Comparison of ENCODE assay signal across 18 cellular contexts in genomic region chr2:235674812-235675211, GRCh38.
A peak's percentile ranks its signal among the peaks of the same experiment; 100 is the strongest.
DNase-seq lines count a peak whose midpoint lies in the region; ATAC-seq and TF ChIP-seq lines count a peak whose summit lies in the region.
"Had no signal": no experiment of that assay in that cellular context is flagged by ENCODE, and none has a peak within 500 bp of the region (broad histone marks: within the 10 kb centered on the region; RNA-seq: fewer than 3 reads in every experiment).

No MANE protein-coding gene starts in this region.

- H3K27me3 ChIP-seq in right cardiac atrium (ENCODE audit: control insufficient read depth, insufficient read depth), result no peaks in the 10 kb centered on the region
- no peaks in the 10 kb centered on the region for H3K27me3 ChIP-seq in adrenal gland

- CTCF ChIA-PET in WTC11 (lab: Charles Lee), result interaction anchor here (0.6 to 2.5 kb wide), 3 partner anchors 35 to 91 kb away, joined by 3 to 9 read pairs (median 3); no protein-coding TSS in a partner anchor

- DNase-seq in cardiac septum (ENCODE audit: low spot score), result peak; percentile 0
- no peak for DNase-seq in right cardiac atrium
- no peak for DNase-seq in WTC11 (ENCODE audit: low spot score)
- peak; percentile 10 for DNase-seq in glutamatergic neuron
- no peak for DNase-seq in adrenal gland
- DNase-seq: C1 segment of cervical spinal cord; Calu3; CD4-positive, alpha-beta memory T cell; COR-L47; DMS53; DMS79 treated with DMSO at 0.1 percent for 48 hours; GF-D8; GOT3; H7; HCEC 1CT had no signal

- peaks cover 71% of the 10 kb centered on the region for H3K4me1 Mint-ChIP-seq in WTC11
- H3K4me1 Mint-ChIP-seq in glutamatergic neuron (ENCODE audit: low read depth, unreplicated experiment), result peaks cover 54% of the 10 kb centered on the region

- no peaks in the 10 kb centered on the region for H3K36me3 ChIP-seq in adrenal gland (replicated peaks in 1 of 2)

- no peak for TF ChIP-seq POLR2A in adrenal gland (IDR thresholded peaks at IDR 0.05)

- POLR2A ChIA-PET in WTC11 (lab: Charles Lee), result interaction anchor here (0.6 kb wide), 1 partner anchor 15 kb away, joined by 3 read pairs; no protein-coding TSS in a partner anchor

- H3K27ac Mint-ChIP-seq in WTC11 (no peak overlapping the region), glutamatergic neuron (ENCODE audit: unreplicated experiment) (no peak overlapping the region)
- H3K27ac Mint-ChIP-seq: B cell; CD4-positive, alpha-beta memory T cell had no signal

- 95% methylated on average over 4 of the region's 4 CpGs for WGBS in right cardiac atrium
- 88 to 93% (median 91%) methylated on average over 4 of the region's 4 CpGs for WGBS in adrenal gland, 4 donors

- H3K4me3 ChIP-seq in right cardiac atrium (ENCODE audit: low read length) (no peak overlapping the region), adrenal gland (no peak overlapping the region)

- no peak for ATAC-seq in right cardiac atrium
- ATAC-seq in WTC11, result no peak
- ATAC-seq in GM21825 (IDR thresholded peaks at IDR 0.05; ENCODE audit: unreplicated experiment), result no peak

- no peaks in the 10 kb centered on the region for H3K9me3 ChIP-seq in right cardiac atrium (ENCODE audit: control insufficient read depth, low read length)
- no peaks in the 10 kb centered on the region for H3K9me3 ChIP-seq in adrenal gland (replicated peaks in 1 of 3)

- H3K27me3 Mint-ChIP-seq in WTC11 (ENCODE audit: low read depth) (peaks cover 14% of the 10 kb centered on the region), glutamatergic neuron (ENCODE audit: unreplicated experiment) (peaks cover 8% of the 10 kb centered on the region)

- H3K4me3 Mint-ChIP-seq in WTC11, result no peak overlapping the region
- H3K4me3 Mint-ChIP-seq in glutamatergic neuron (ENCODE audit: unreplicated experiment), result peak overlapping the region; percentile 84
- H3K4me3 Mint-ChIP-seq: B cell; CD4-positive, alpha-beta memory T cell had no signal

- no peak overlapping the region for H3K27ac ChIP-seq in right cardiac atrium (ENCODE audit: low read length)
- H3K27ac ChIP-seq in adrenal gland, result no peak overlapping the region
- H3K27ac ChIP-seq: 22Rv1 had no signal

- H3K36me3 Mint-ChIP-seq in WTC11, result no peaks in the 10 kb centered on the region
- no peaks in the 10 kb centered on the region for H3K36me3 Mint-ChIP-seq in glutamatergic neuron (ENCODE audit: unreplicated experiment)
- H3K36me3 Mint-ChIP-seq: CD4-positive, alpha-beta memory T cell had no signal

- intact Hi-C loops in cardiac septum (cut with DNase I), result loop anchor here (10.0 kb wide), 1 partner anchor 540 kb away; no protein-coding TSS in a partner anchor
- intact Hi-C loops in right cardiac atrium (cut with DNase I), result loop anchor here in 2 of 4 donors (5.0 to 10.0 kb wide), 2 partner anchors 68 to 70 kb away; no protein-coding TSS in a partner anchor
- intact Hi-C loops in adrenal gland (cut with DNase I), result loop anchor here in 1 of 2 donors (5.0 kb wide), 1 partner anchor 78 kb away; no protein-coding TSS in a partner anchor

- no peaks in the 10 kb centered on the region for H3K9me3 Mint-ChIP-seq in WTC11
- H3K9me3 Mint-ChIP-seq in glutamatergic neuron (ENCODE audit: unreplicated experiment), result peaks cover 6% of the 10 kb centered on the region
- H3K9me3 Mint-ChIP-seq: CD4-positive, alpha-beta memory T cell had no signal

- TF ChIP-seq CTCF in WTC11 (IDR thresholded peaks at IDR 0.05) (no peak), glutamatergic neuron (IDR thresholded peaks at IDR 0.05; ENCODE audit: partially characterized antibody, unreplicated experiment) (no peak), adrenal gland (IDR thresholded peaks at IDR 0.05) (no peak)

- peaks cover 4% of the 10 kb centered on the region for H3K4me1 ChIP-seq in right cardiac atrium (ENCODE audit: control insufficient read depth, insufficient read depth, low read length)
- peaks cover 0 to 5% of the 10 kb centered on the region in 2 donors for H3K4me1 ChIP-seq in adrenal gland (replicated peaks in 1 of 2)

TF ChIP-seq in WTC11, 78 proteins besides CTCF, POLR2A, EP300 and RAD21:
- no peak for TF ChIP-seq ATF3 (CRISPR knock-in tag; conservative IDR thresholded peaks at IDR 0.05)
- peak; percentile 94 for TF ChIP-seq HMGA2 (CRISPR knock-in tag; IDR thresholded peaks at IDR 0.05)
- TF ChIP-seq USF1 (CRISPR knock-in tag; IDR thresholded peaks at IDR 0.05), result no peak
- TF ChIP-seq JUN (CRISPR knock-in tag; IDR thresholded peaks at IDR 0.05), result no peak
- TF ChIP-seq FOXJ3 (CRISPR knock-in tag; IDR thresholded peaks at IDR 0.05; ENCODE audit: borderline replicate concordance), result no peak
- TF ChIP-seq ATF1 (CRISPR knock-in tag; IDR thresholded peaks at IDR 0.05), result no peak

Comparison
In these comparisons a context has a peak if more than half of its experiments do, and no peak if none do; other contexts are left out.
1. DNase-seq: peak in cardiac septum (single experiment) and glutamatergic neuron (single experiment); none in right cardiac atrium (0 of 3), WTC11 (single experiment) and adrenal gland (0 of 7).